In genomic region chr10:59387951-59388431, GRCh38 we compare ENCODE assay signal across 10 cellular contexts. TPM values are rescaled to one million over a fixed set of nuclear protein-coding genes. Genes with fewer than 3 reads are reported as not detected.
DNase-seq lines count a peak whose midpoint lies in the region; ATAC-seq and TF ChIP-seq lines count a peak whose summit lies in the region.
"Had no signal": no experiment of that assay in that cellular context is flagged by ENCODE, and none has a peak within 500 bp of the region (broad histone marks: within the 10 kb centered on the region; RNA-seq: fewer than 3 reads in every experiment).

No MANE protein-coding gene starts in this region.

- no peaks in the 10 kb centered on the region for H3K27me3 Mint-ChIP-seq in chondrocyte (ENCODE audit: low read depth)
- no peaks in the 10 kb centered on the region for H3K27me3 Mint-ChIP-seq in activated CD8-positive, alpha-beta T cell treated with anti-CD3 and anti-CD28 coated beads, Interleukin-2, amount 10 ng/mL, durations not matched to agents 7 days and 5 days (ENCODE audit: low read depth)
- H3K27me3 Mint-ChIP-seq in activated CD4-positive, alpha-beta memory T cell treated with anti-CD3 and anti-CD28 coated beads for 36 hours, result no peaks in the 10 kb centered on the region

- TF ChIP-seq CTCF in chondrocyte (IDR thresholded peaks at IDR 0.05), result no peak

- intact Hi-C loops in activated CD4-positive, alpha-beta memory T cell treated with anti-CD3 and anti-CD28 coated beads for 36 hours (cut with micrococcal nuclease), result no loop called here

- peak overlapping the region; percentile 90 for H3K27ac Mint-ChIP-seq in chondrocyte (ENCODE audit: unreplicated experiment)
- H3K27ac Mint-ChIP-seq in activated CD8-positive, alpha-beta T cell treated with anti-CD3 and anti-CD28 coated beads, Interleukin-2, amount 10 ng/mL, durations not matched to agents 7 days and 5 days, result no peak overlapping the region
- no peak overlapping the region for H3K27ac Mint-ChIP-seq in activated CD4-positive, alpha-beta memory T cell treated with anti-CD3 and anti-CD28 coated beads for 36 hours
- H3K27ac Mint-ChIP-seq: T-helper 1 cell treated with Interleukin-12 subunit alpha and Interleukin-12 subunit beta and Interleukin-4 antibody, amounts not matched to agents 30 μg/mL and 1 μg/mL, for 36 hours had no signal

- POLR2A ChIA-PET in activated CD8-positive, alpha-beta T cell treated with anti-CD3 and anti-CD28 coated beads, Interleukin-2, amount 10 ng/mL, durations not matched to agents 7 days and 5 days (lab: Charles Lee), result no interaction called here
- POLR2A ChIA-PET in activated CD4-positive, alpha-beta memory T cell treated with anti-CD3 and anti-CD28 coated beads for 36 hours (lab: Charles Lee), result no interaction called here

- H3K4me3 Mint-ChIP-seq in chondrocyte (ENCODE audit: unreplicated experiment), result no peak overlapping the region
- no peak overlapping the region for H3K4me3 Mint-ChIP-seq in activated CD8-positive, alpha-beta T cell treated with anti-CD3 and anti-CD28 coated beads, Interleukin-2, amount 10 ng/mL, durations not matched to agents 7 days and 5 days
- H3K4me3 Mint-ChIP-seq in activated CD4-positive, alpha-beta memory T cell treated with anti-CD3 and anti-CD28 coated beads for 36 hours, result no peak overlapping the region
- H3K4me3 Mint-ChIP-seq: T-helper 1 cell treated with Interleukin-12 subunit alpha and Interleukin-12 subunit beta and Interleukin-4 antibody, amounts not matched to agents 30 μg/mL and 1 μg/mL, for 36 hours had no signal

- in situ Hi-C loops in ACHN (cut with HindIII; ENCODE audit: low pct_ligation_motif_present, low pct_unique_long_range_greater_than_20kb, low sequenced_read_pairs), result no loop called here

- no peaks in the 10 kb centered on the region for H3K36me3 Mint-ChIP-seq in chondrocyte (ENCODE audit: low read depth)
- no peaks in the 10 kb centered on the region for H3K36me3 Mint-ChIP-seq in activated CD8-positive, alpha-beta T cell treated with anti-CD3 and anti-CD28 coated beads, Interleukin-2, amount 10 ng/mL, durations not matched to agents 7 days and 5 days (ENCODE audit: low read depth)
- H3K36me3 Mint-ChIP-seq in activated CD4-positive, alpha-beta memory T cell treated with anti-CD3 and anti-CD28 coated beads for 36 hours, result no peaks in the 10 kb centered on the region

- H3K9me3 Mint-ChIP-seq in chondrocyte (ENCODE audit: low read depth), result no peaks in the 10 kb centered on the region
- H3K9me3 Mint-ChIP-seq in activated CD8-positive, alpha-beta T cell treated with anti-CD3 and anti-CD28 coated beads, Interleukin-2, amount 10 ng/mL, durations not matched to agents 7 days and 5 days (ENCODE audit: insufficient read depth), result no peaks in the 10 kb centered on the region
- H3K9me3 Mint-ChIP-seq in activated CD4-positive, alpha-beta memory T cell treated with anti-CD3 and anti-CD28 coated beads for 36 hours, result no peaks in the 10 kb centered on the region
- H3K9me3 Mint-ChIP-seq: T-helper 1 cell treated with Interleukin-12 subunit alpha and Interleukin-12 subunit beta and Interleukin-4 antibody, amounts not matched to agents 30 μg/mL and 1 μg/mL, for 36 hours had no signal

- ATAC-seq in activated CD8-positive, alpha-beta T cell treated with anti-CD3 and anti-CD28 coated beads, Interleukin-2, amount 10 ng/mL, durations not matched to agents 7 days and 5 days, result no peak
- no peak for ATAC-seq in GM21576 (IDR thresholded peaks at IDR 0.05; ENCODE audit: unreplicated experiment)

- peak overlapping the region; percentile 27 for H3K27ac ChIP-seq in layer of hippocampus (ENCODE audit: low read depth, low read length)

- peaks cover 34% of the 10 kb centered on the region for H3K4me1 Mint-ChIP-seq in chondrocyte (ENCODE audit: low read depth)
- H3K4me1 Mint-ChIP-seq in activated CD8-positive, alpha-beta T cell treated with anti-CD3 and anti-CD28 coated beads, Interleukin-2, amount 10 ng/mL, durations not matched to agents 7 days and 5 days (ENCODE audit: low read depth), result no peaks in the 10 kb centered on the region
- H3K4me1 Mint-ChIP-seq in activated CD4-positive, alpha-beta memory T cell treated with anti-CD3 and anti-CD28 coated beads for 36 hours (ENCODE audit: low read depth), result no peaks in the 10 kb centered on the region

- H3K27me3 ChIP-seq in layer of hippocampus (ENCODE audit: control insufficient read depth, insufficient read depth, low read length), result no peaks in the 10 kb centered on the region

- CTCF ChIA-PET in activated CD8-positive, alpha-beta T cell treated with anti-CD3 and anti-CD28 coated beads, Interleukin-2, amount 10 ng/mL, durations not matched to agents 7 days and 5 days (lab: Charles Lee), result no interaction called here
- CTCF ChIA-PET in activated CD4-positive, alpha-beta memory T cell treated with anti-CD3 and anti-CD28 coated beads for 36 hours (lab: Charles Lee), result no interaction called here

- DNase-seq in ACHN, result peak; percentile 82
- DNase-seq in LoVo (ENCODE audit: low spot score), result peak; percentile 36
- no peak for DNase-seq in chondrocyte (ENCODE audit: low spot score)
- no peak for DNase-seq in activated CD8-positive, alpha-beta T cell treated with anti-CD3 and anti-CD28 coated beads, Interleukin-2, amount 10 ng/mL, durations not matched to agents 7 days and 5 days
- no peak for DNase-seq in activated CD4-positive, alpha-beta memory T cell treated with anti-CD3 and anti-CD28 coated beads for 36 hours
- DNase-seq in NCI-H187 treated with DMSO at 0.1 percent for 48 hours (lab: John Stamatoyannopoulos, UW), result no peak
- DNase-seq: erythroblast had no signal

RNA-seq across cellular contexts. Expression of gene FAM13C, which starts 25.6 kb away (rescaled TPM):
- 4.9 to 5.9 TPM (median 5.1 TPM) in 3 replicates for total RNA-seq in chondrocyte
- total RNA-seq in activated CD8-positive, alpha-beta T cell treated with anti-CD3 and anti-CD28 coated beads, Interleukin-2, amount 10 ng/mL, durations not matched to agents 7 days and 5 days, result not detected
- not detected for total RNA-seq in activated CD4-positive, alpha-beta memory T cell treated with anti-CD3 and anti-CD28 coated beads for 36 hours

Comparison
In these comparisons a context has a peak if more than half of its experiments do, and no peak if none do; other contexts are left out.
1. DNase-seq: peak in ACHN (single experiment) and LoVo (single experiment); none in chondrocyte (single experiment), activated CD8-positive, alpha-beta T cell treated with anti-CD3 and anti-CD28 coated beads, Interleukin-2, amount 10 ng/mL, durations not matched to agents 7 days and 5 days (single experiment), activated CD4-positive, alpha-beta memory T cell treated with anti-CD3 and anti-CD28 coated beads for 36 hours (single experiment) and NCI-H187 treated with DMSO at 0.1 percent for 48 hours (single experiment).